In the genomic region with DNA sequence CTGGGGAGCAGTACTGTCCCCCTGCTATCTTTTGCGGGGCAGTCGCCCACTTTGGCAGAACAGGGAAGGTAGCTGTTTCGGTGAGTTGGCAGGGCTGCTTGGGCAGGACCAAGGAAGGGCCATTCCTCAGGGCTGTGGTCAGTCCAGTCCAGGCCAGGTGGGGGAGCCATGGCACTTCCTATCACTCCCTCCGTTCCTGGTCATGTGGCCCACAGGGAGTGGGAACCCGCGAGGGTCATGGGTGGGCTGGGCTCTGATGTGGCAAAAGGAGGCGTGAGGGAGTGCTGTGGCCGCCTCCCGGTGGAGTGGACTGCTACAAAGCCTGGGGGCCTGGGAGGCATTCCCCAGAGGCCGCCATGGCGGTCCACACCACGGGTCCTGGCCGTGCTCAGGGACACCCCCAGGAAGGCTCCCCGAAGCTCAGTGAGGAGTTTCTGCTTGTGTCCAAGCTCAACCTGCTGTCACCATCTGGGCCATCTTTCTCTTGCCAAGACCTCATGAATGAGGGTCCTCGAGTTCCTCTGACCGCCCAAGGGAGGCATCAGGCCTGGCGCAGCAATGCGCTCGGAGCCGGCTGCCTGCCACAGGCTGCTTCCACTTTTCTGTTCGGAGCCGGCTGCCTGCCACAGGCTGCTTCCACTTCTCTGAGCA, we compare ENCODE assay signal across 8 cellular contexts. TPM values are rescaled to one million over a fixed set of nuclear protein-coding genes. Genes with fewer than 3 reads are reported as not detected.
DNase-seq lines count a peak whose midpoint lies in the region; ATAC-seq, FAIRE-seq and TF ChIP-seq lines count a peak whose summit lies in the region.
"Had no signal": no experiment of that assay in that cellular context is flagged by ENCODE, and none has a peak within 500 bp of the region (broad histone marks: within the 10 kb centered on the region; RNA-seq: fewer than 3 reads in every experiment).

No MANE protein-coding gene starts in this region.

- H4K5ac ChIP-seq in H1 (ENCODE audit: insufficient read length, low read depth, low read length), result no peak overlapping the region

- H3K4me2 ChIP-seq in H1 (ENCODE audit: insufficient read depth in 1 of 2, low read depth in 2 of 2, low read length in 2 of 2) (no peak overlapping the region), neural progenitor cell (no peak overlapping the region)

- no peak overlapping the region for H4K91ac ChIP-seq in H1 (replicated peaks; ENCODE audit: insufficient read length, low read length)

- H3K79me2 ChIP-seq in H1 (ENCODE audit: control insufficient read depth in 1 of 2, insufficient read depth in 2 of 2, low read length in 2 of 2) (no peaks in the 10 kb centered on the region), neural progenitor cell (ENCODE audit: low read depth) (no peaks in the 10 kb centered on the region)

- H3K4me3 Mint-ChIP-seq in neural progenitor cell, result no peak overlapping the region

- no peak overlapping the region for H4K8ac ChIP-seq in H1 (ENCODE audit: extremely low read depth, insufficient read depth, low read length)

- peaks cover 5% of the 10 kb centered on the region for H3F3A ChIP-seq in neural progenitor cell (ENCODE audit: low read depth)

- H2AFZ ChIP-seq in H1 (ENCODE audit: low read length) (no peak overlapping the region), neural progenitor cell (replicated peaks) (no peak overlapping the region)

- ATAC-seq in GM18909 (IDR thresholded peaks at IDR 0.05; ENCODE audit: poor library complexity, unreplicated experiment), result no peak
- ATAC-seq: activated CD4-positive, CD25-positive, alpha-beta regulatory T cell treated with anti-CD3 and anti-CD28 coated beads, Interleukin-2, amount 50 U/mL, for 24 hours had no signal

- no peaks in the 10 kb centered on the region for H3K23me2 ChIP-seq in H1 (ENCODE audit: low read depth, low read length)

- WGBS in H1 (ENCODE audit: extremely low coverage in 1 of 2, insufficient coverage in 1 of 2, insufficient read length in 1 of 2, insufficient replicate concordance in 2 of 2, low coverage in 1 of 2, low lambda C conversion rate in 2 of 2, missing lambda C conversion rate in 1 of 2), 2 experiments, result 92% methylated on average over 19 of the region's 22 CpGs; no CpG with 5 or more reads in 1 of the 2 experiments
- WGBS in ovary, 3 donors, result 76 to 81% (median 77%) methylated on average over 21 to 22 of the region's 22 CpGs

- no peak overlapping the region for H2AK5ac ChIP-seq in H1 (ENCODE audit: low read depth, low read length)

- H3K9ac ChIP-seq in H1 (replicated peaks in 1 of 4; ENCODE audit: extremely low read depth in 1 of 4, low read depth in 3 of 4, low read length in 3 of 4) (no peak overlapping the region), neural progenitor cell (no peak overlapping the region)

- no peak overlapping the region for H3K14ac ChIP-seq in H1 (ENCODE audit: insufficient read length)

- TF ChIP-seq POLR2A in H1 (IDR thresholded peaks at IDR 0.05; ENCODE audit: control extremely low read depth in 1 of 2, low read depth in 2 of 2, low read length in 2 of 2) (no peak), ovary (IDR thresholded peaks at IDR 0.05) (no peak)

- no peak overlapping the region for H3K18ac ChIP-seq in H1 (ENCODE audit: extremely low read depth, low read length)

- no peak overlapping the region for H3K23ac ChIP-seq in H1 (ENCODE audit: insufficient read length)

- POLR2A ChIA-PET in H1 (lab: Charles Lee; ENCODE audit: partially characterized antibody), result interaction anchor here (1.0 to 1.9 kb wide), 6 partner anchors 12 to 152 kb away, joined by 3 to 5 read pairs (median 4); a partner anchor contains a TSS

- H2BK12ac ChIP-seq in H1 (ENCODE audit: low read depth, low read length), result no peak overlapping the region

- H3K4me3 ChIP-seq in H1 (ENCODE audit: extremely low read depth in 1 of 4, insufficient read depth in 2 of 4, low read depth in 3 of 4, low read length in 4 of 4) (no peak overlapping the region), neural progenitor cell (no peak overlapping the region), ovary (no peak overlapping the region)

- H3K4me1 Mint-ChIP-seq in neural progenitor cell, result no peaks in the 10 kb centered on the region

- no peak for TF ChIP-seq EP300 in H1 (IDR thresholded peaks at IDR 0.05; ENCODE audit: borderline replicate concordance in 1 of 2, low read depth in 2 of 2, low read length in 2 of 2)
- TF ChIP-seq EP300 in ovary (IDR thresholded peaks at IDR 0.05), result no peak

- peaks cover 5% of the 10 kb centered on the region for H3K36me3 Mint-ChIP-seq in neural progenitor cell

- intact Hi-C loops in ovary (cut with DNase I), result no loop called here

- no peak overlapping the region for H2BK15ac ChIP-seq in H1 (ENCODE audit: low read length)

- no peak overlapping the region for H2BK5ac ChIP-seq in H1 (ENCODE audit: low read depth, low read length)

- no peak overlapping the region for H2BK120ac ChIP-seq in H1 (replicated peaks; ENCODE audit: low read depth, low read length)

- peak; percentile 77 to 80 for TF ChIP-seq RAD21 in H1 (IDR thresholded peaks at IDR 0.05 in 1 of 2, conservative IDR thresholded peaks at IDR 0.05 in 1 of 2; ENCODE audit: low read depth in 2 of 2, low read length in 2 of 2)

- H3K27me3 ChIP-seq in H1 (replicated peaks in 1 of 4; ENCODE audit: control insufficient read depth in 3 of 4, extremely low read depth in 1 of 4, insufficient read depth in 3 of 4, low read length in 3 of 4) (no peaks in the 10 kb centered on the region), neural progenitor cell (no peaks in the 10 kb centered on the region), ovary (no peaks in the 10 kb centered on the region)

- no peak for FAIRE-seq in H1 (lab: Jason Lieb, UNC)

- peak in 2 of 3 experiments; percentile 61 to 67; a peak in 3 of 4 replicates for TF ChIP-seq CTCF in H1 (IDR thresholded peaks at IDR 0.05; ENCODE audit: control extremely low read depth in 1 of 3, insufficient read depth in 1 of 3, low read depth in 1 of 3, low read length in 3 of 3)
- TF ChIP-seq CTCF in neural progenitor cell (IDR thresholded peaks at IDR 0.05), result peak; percentile 49
- TF ChIP-seq CTCF in ovary (IDR thresholded peaks at IDR 0.05), result no peak

- H3K27me3 Mint-ChIP-seq in neural progenitor cell (ENCODE audit: insufficient read depth, low read depth), result peaks cover 3% of the 10 kb centered on the region

- H3K9me3 ChIP-seq in H1 (ENCODE audit: insufficient read depth in 2 of 2, low read depth in 1 of 2, low read length in 1 of 2) (no peaks in the 10 kb centered on the region), neural progenitor cell (ENCODE audit: low read depth) (no peaks in the 10 kb centered on the region), ovary (no peaks in the 10 kb centered on the region)

- H3K4me1 ChIP-seq in H1 (replicated peaks in 1 of 4; ENCODE audit: control insufficient read depth in 3 of 4, insufficient read depth in 4 of 4, low read length in 3 of 4) (no peaks in the 10 kb centered on the region; a peak in 2 of 7 replicates), neural progenitor cell (no peaks in the 10 kb centered on the region), ovary (ENCODE audit: insufficient read depth) (no peaks in the 10 kb centered on the region)

- no peaks in the 10 kb centered on the region for H3K79me1 ChIP-seq in H1 (ENCODE audit: low read depth, low read length)

- H3K36me3 ChIP-seq in H1 (ENCODE audit: control insufficient read depth in 2 of 4, insufficient read depth in 4 of 4, low read length in 3 of 4) (peaks cover 26 to 46% (median 35%) of the 10 kb centered on the region in 4 experiments), neural progenitor cell (no peaks in the 10 kb centered on the region), ovary (no peaks in the 10 kb centered on the region)

- H3K56ac ChIP-seq in H1 (replicated peaks; ENCODE audit: insufficient read length, low read depth, low read length), result no peak overlapping the region

- DNase-seq in HT1080 (ENCODE audit: low read depth) (peak; percentile 29), H1 (ENCODE audit: low read depth in 1 of 2, low spot score in 2 of 2) (no peak), neural progenitor cell (ENCODE audit: low spot score) (peak; percentile 62), activated gamma-delta T cell treated with Interleukin-2 at 50 U/mL for 16 hours (no peak), ovary (no peak)
- DNase-seq: NCI-H510A had no signal

- H4K20me1 ChIP-seq in H1 (replicated peaks in 1 of 2; ENCODE audit: control insufficient read depth in 1 of 2, insufficient read depth in 2 of 2, low read length in 2 of 2), result peaks cover 11 to 25% of the 10 kb centered on the region in 2 experiments
- H4K20me1 ChIP-seq in neural progenitor cell (ENCODE audit: low read depth), result peaks cover 5% of the 10 kb centered on the region

- H2BK20ac ChIP-seq in H1 (ENCODE audit: low read length), result no peak overlapping the region

- CTCF ChIA-PET in H1 (lab: Charles Lee; ENCODE audit: partially characterized antibody), result interaction anchor here (0.7 to 3.4 kb wide), 42 partner anchors 11 to 213 kb away, joined by 3 to 25 read pairs (median 4); a partner anchor contains a TSS

- no peaks in the 10 kb centered on the region for H3K9me3 Mint-ChIP-seq in neural progenitor cell

- H3K27ac ChIP-seq in H1 (ENCODE audit: low read depth, low read length) (no peak overlapping the region), neural progenitor cell (no peak overlapping the region), ovary (no peak overlapping the region)

- no peak overlapping the region for H3K27ac Mint-ChIP-seq in neural progenitor cell

- no peak overlapping the region for H3K4ac ChIP-seq in H1 (replicated peaks; ENCODE audit: insufficient read length, low read depth, low read length)

RNA-seq across cellular contexts. Expression of a gene that starts 11.9 kb away (rescaled TPM):
- total RNA-seq in HT1080 (2014; rRNA removed; shearing (Covaris generic)), result 25.9 and 43.4 TPM in 2 replicates
- 166 and 194 TPM in 2 replicates for polyA plus RNA-seq in HT1080 (2015; cell fraction: cytosol; rRNA removed)
- polyA plus RNA-seq in HT1080 (2015; cell fraction: nucleus; rRNA removed), result 122 and 125 TPM in 2 replicates
- total RNA-seq in H1 (2021; fragmentation: NEBNext Ultra II Directional; extraction: Animal tissue kit (Norgen Biotek cat#: 25700)), result 78.9 and 81.2 TPM in 2 replicates
- polyA plus RNA-seq in H1 (2011; rRNA removed) (88.5 and 114 TPM in 2 replicates), ovary (10 to 100 TPM; 41.0 to 68.1 TPM)
- polyA plus RNA-seq in H1 (2011; cell fraction: cytosol; rRNA removed), result 102 TPM
- polyA plus RNA-seq in H1 (2011; cell fraction: nucleus; rRNA removed), result 115 TPM
- 55.8 to 87.0 TPM (median 82.0 TPM) in 4 replicates for polyA plus RNA-seq in H1 (2012, experiment 1 of 2)
- 82.1 TPM for polyA plus RNA-seq in H1 (2012, experiment 2 of 2)
- 76.3 TPM for polyA plus RNA-seq in H1 (2013, experiment 1 of 2)
- polyA plus RNA-seq in H1 (2013, experiment 2 of 2), result 80.1 TPM
- polyA minus RNA-seq in H1 (2011; rRNA and poly(A)+ RNA removed), result 59.6 and 70.2 TPM in 2 replicates
- 49.1 TPM for polyA minus RNA-seq in H1 (2011; cell fraction: cytosol; rRNA and poly(A)+ RNA removed)
- 52.7 TPM for polyA minus RNA-seq in H1 (2011; cell fraction: nucleus; rRNA and poly(A)+ RNA removed)
- total RNA-seq in neural progenitor cell (ENCODE audit: low replicate concordance) (56.6 and 62.9 TPM in 2 replicates), ovary (10 to 100 TPM; 62.2 to 90.7 (median 75.7) TPM)

RNA-seq across cellular contexts. Expression of a gene that starts 27.0 kb away (rescaled TPM):
- 19.1 and 24.9 TPM in 2 replicates for total RNA-seq in HT1080 (2014; rRNA removed; shearing (Covaris generic))
- polyA plus RNA-seq in HT1080 (2015; cell fraction: cytosol; rRNA removed), result 21.6 and 25.7 TPM in 2 replicates
- 59.7 and 60.7 TPM in 2 replicates for polyA plus RNA-seq in HT1080 (2015; cell fraction: nucleus; rRNA removed)
- 50.0 and 56.3 TPM in 2 replicates for total RNA-seq in H1 (2021; fragmentation: NEBNext Ultra II Directional; extraction: Animal tissue kit (Norgen Biotek cat#: 25700))
- 65.0 and 70.0 TPM in 2 replicates for polyA plus RNA-seq in H1 (2011; rRNA removed)
- polyA plus RNA-seq in H1 (2011; cell fraction: cytosol; rRNA removed), result 44.9 TPM
- 169 TPM for polyA plus RNA-seq in H1 (2011; cell fraction: nucleus; rRNA removed)
- 40.2 to 49.3 TPM (median 44.1 TPM) in 4 replicates for polyA plus RNA-seq in H1 (2012, experiment 1 of 2)
- 31.3 TPM for polyA plus RNA-seq in H1 (2012, experiment 2 of 2)
- polyA plus RNA-seq in H1 (2013, experiment 1 of 2), result 44.2 TPM
- 40.7 TPM for polyA plus RNA-seq in H1 (2013, experiment 2 of 2)
- 55.2 and 63.7 TPM in 2 replicates for polyA minus RNA-seq in H1 (2011; rRNA and poly(A)+ RNA removed)
- polyA minus RNA-seq in H1 (2011; cell fraction: cytosol; rRNA and poly(A)+ RNA removed), result 75.7 TPM
- 71.4 TPM for polyA minus RNA-seq in H1 (2011; cell fraction: nucleus; rRNA and poly(A)+ RNA removed)
- 50.4 and 67.5 TPM in 2 replicates for total RNA-seq in neural progenitor cell (ENCODE audit: low replicate concordance)
- 10 to 100 TPM; 27.7 to 80.1 (median 54.0) TPM for total RNA-seq in ovary
- 100 to 1,000 TPM in 1 of 2 donors, 10 to 100 TPM in 1; 31.1 to 151 TPM for polyA plus RNA-seq in ovary

RNA-seq across cellular contexts. Expression of a gene that starts 56.0 kb away (rescaled TPM):
- total RNA-seq in HT1080 (2014; rRNA removed; shearing (Covaris generic)), result 178 and 205 TPM in 2 replicates
- 199 and 210 TPM in 2 replicates for polyA plus RNA-seq in HT1080 (2015; cell fraction: cytosol; rRNA removed)
- 249 and 254 TPM in 2 replicates for polyA plus RNA-seq in HT1080 (2015; cell fraction: nucleus; rRNA removed)
- 74.1 and 75.8 TPM in 2 replicates for total RNA-seq in H1 (2021; fragmentation: NEBNext Ultra II Directional; extraction: Animal tissue kit (Norgen Biotek cat#: 25700))
- polyA plus RNA-seq in H1 (2011; rRNA removed) (145 and 217 TPM in 2 replicates), ovary (100 to 1,000 TPM in 1 of 2 donors, 1 to 10 TPM in 1; 6.4 to 124 TPM)
- 167 TPM for polyA plus RNA-seq in H1 (2011; cell fraction: cytosol; rRNA removed)
- polyA plus RNA-seq in H1 (2011; cell fraction: nucleus; rRNA removed), result 298 TPM
- 43.0 to 90.8 TPM (median 85.3 TPM) in 4 replicates for polyA plus RNA-seq in H1 (2012, experiment 1 of 2)
- 79.3 TPM for polyA plus RNA-seq in H1 (2012, experiment 2 of 2)
- polyA plus RNA-seq in H1 (2013, experiment 1 of 2), result 88.9 TPM
- 84.1 TPM for polyA plus RNA-seq in H1 (2013, experiment 2 of 2)
- 55.7 and 63.0 TPM in 2 replicates for polyA minus RNA-seq in H1 (2011; rRNA and poly(A)+ RNA removed)
- polyA minus RNA-seq in H1 (2011; cell fraction: cytosol; rRNA and poly(A)+ RNA removed), result 58.9 TPM
- polyA minus RNA-seq in H1 (2011; cell fraction: nucleus; rRNA and poly(A)+ RNA removed), result 56.8 TPM
- total RNA-seq in neural progenitor cell (ENCODE audit: low replicate concordance) (19.6 and 58.2 TPM in 2 replicates), ovary (100 to 1,000 TPM in 1 of 7 donors, 10 to 100 TPM in 6; 66.6 to 109 (median 89.7) TPM)

RNA-seq across cellular contexts. Expression of a gene that starts 56.3 kb away (rescaled TPM):
- 537 and 672 TPM in 2 replicates for total RNA-seq in HT1080 (2014; rRNA removed; shearing (Covaris generic))
- polyA plus RNA-seq in HT1080 (2015; cell fraction: cytosol; rRNA removed), result 96.2 and 158 TPM in 2 replicates
- 43.6 and 46.6 TPM in 2 replicates for polyA plus RNA-seq in HT1080 (2015; cell fraction: nucleus; rRNA removed)
- total RNA-seq in H1 (2021; fragmentation: NEBNext Ultra II Directional; extraction: Animal tissue kit (Norgen Biotek cat#: 25700)), result 151 and 167 TPM in 2 replicates
- 140 and 142 TPM in 2 replicates for polyA plus RNA-seq in H1 (2011; rRNA removed)
- polyA plus RNA-seq in H1 (2011; cell fraction: cytosol; rRNA removed), result 136 TPM
- 416 TPM for polyA plus RNA-seq in H1 (2011; cell fraction: nucleus; rRNA removed)
- 193 to 318 TPM (median 295 TPM) in 4 replicates for polyA plus RNA-seq in H1 (2012, experiment 1 of 2)
- 68.0 TPM for polyA plus RNA-seq in H1 (2012, experiment 2 of 2)
- 240 TPM for polyA plus RNA-seq in H1 (2013, experiment 1 of 2)
- 247 TPM for polyA plus RNA-seq in H1 (2013, experiment 2 of 2)
- polyA minus RNA-seq in H1 (2011; rRNA and poly(A)+ RNA removed), result 72.5 and 95.8 TPM in 2 replicates
- polyA minus RNA-seq in H1 (2011; cell fraction: cytosol; rRNA and poly(A)+ RNA removed), result 138 TPM
- polyA minus RNA-seq in H1 (2011; cell fraction: nucleus; rRNA and poly(A)+ RNA removed), result 79.6 TPM
- 12.9 and 27.5 TPM in 2 replicates for total RNA-seq in neural progenitor cell (ENCODE audit: low replicate concordance)
- 10 to 100 TPM; 26.8 to 89.3 (median 62.7) TPM for total RNA-seq in ovary
- 10 to 100 TPM in 1 of 2 donors, 1 to 10 TPM in 1; 4.9 to 67.3 TPM for polyA plus RNA-seq in ovary

Comparison
In these comparisons a context has a peak if more than half of its experiments do, and no peak if none do; other contexts are left out.
1. DNase-seq: peak in HT1080 (single experiment) and neural progenitor cell (single experiment); none in H1 (0 of 2), activated gamma-delta T cell treated with Interleukin-2 at 50 U/mL for 16 hours (single experiment) and ovary (0 of 5).
2. CTCF ChIP-seq: peak in H1 (2 of 3) and neural progenitor cell (single experiment); none in ovary (0 of 3).